21 cellular contexts compared by ENCODE assay signal in the genomic region with DNA sequence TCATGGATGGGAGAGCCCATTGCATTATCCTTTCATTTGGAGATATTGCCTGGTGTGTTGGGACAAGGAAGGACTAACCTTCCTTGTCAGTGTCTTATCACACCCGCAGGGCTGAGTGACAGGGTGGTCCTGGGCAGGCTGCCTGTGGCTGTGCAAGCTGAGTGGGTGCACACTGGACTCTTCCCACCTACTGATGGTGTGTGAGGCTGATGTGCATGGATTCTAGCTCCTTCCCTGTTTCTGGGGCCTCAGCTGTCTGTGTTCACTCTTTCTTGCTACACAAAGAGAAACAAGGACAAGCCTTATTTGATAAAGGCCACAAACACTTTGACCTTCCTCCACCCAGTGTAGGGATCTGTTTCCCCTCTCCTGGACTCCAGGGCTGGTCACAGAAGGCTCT. TPM values are rescaled to one million over a fixed set of nuclear protein-coding genes. Genes with fewer than 3 reads are reported as not detected.
DNase-seq lines count a peak whose midpoint lies in the region; ATAC-seq, FAIRE-seq and TF ChIP-seq lines count a peak whose summit lies in the region.
"Had no signal": no experiment of that assay in that cellular context is flagged by ENCODE, and none has a peak within 500 bp of the region (broad histone marks: within the 10 kb centered on the region; RNA-seq: fewer than 3 reads in every experiment).

No MANE protein-coding gene starts in this region.

- peak overlapping the region in 1 of 2 experiments; percentile 17; a peak in 1 of 4 replicates for H3K9ac ChIP-seq in K562 (ENCODE audit: insufficient read depth in 1 of 2, low read depth in 2 of 2, low read length in 2 of 2)

- H3K27ac Mint-ChIP-seq in T-cell: no peak overlapping the region
- H3K27ac Mint-ChIP-seq: CD4-positive, alpha-beta memory T cell; HFFc6 had no signal

- H3K36me3 Mint-ChIP-seq in T-cell: peaks cover 7% of the 10 kb centered on the region

- TF ChIP-seq EP300 in K562 (IDR thresholded peaks at IDR 0.05; ENCODE audit: low read length): no peak

- no peak overlapping the region for H3K4me3 Mint-ChIP-seq in T-cell
- H3K4me3 Mint-ChIP-seq: CD4-positive, alpha-beta memory T cell; HFFc6 had no signal

- H3K27me3 Mint-ChIP-seq in T-cell: peaks cover 3 to 25% of the 10 kb centered on the region in 2 donors

- H3K79me2 ChIP-seq in K562 (ENCODE audit: control insufficient read depth, insufficient read depth, low read length) (no peaks in the 10 kb centered on the region), osteoblast (ENCODE audit: insufficient read depth, low read length) (no peaks in the 10 kb centered on the region)

- H3K9me3 ChIP-seq in right cardiac atrium (ENCODE audit: control insufficient read depth, low read length) (no peaks in the 10 kb centered on the region), heart left ventricle (peaks cover 0 to 12% (median 0%) of the 10 kb centered on the region in 12 donors), K562 (replicated peaks; ENCODE audit: control insufficient read depth, insufficient read depth, low read depth, low read length) (no peaks in the 10 kb centered on the region), osteoblast (ENCODE audit: low read depth, low read length) (no peaks in the 10 kb centered on the region)
- H3K9me3 ChIP-seq: HAP-1 had no signal

- H3K27me3 ChIP-seq in right cardiac atrium (ENCODE audit: control insufficient read depth, insufficient read depth): no peaks in the 10 kb centered on the region
- H3K27me3 ChIP-seq in heart left ventricle: peaks cover 0 to 32% (median 0%) of the 10 kb centered on the region in 9 donors
- 0 out of 5 replicates have a peak, but pooled peaks cover 0 to 2% of the 10 kb centered on the region in 2 experiments for H3K27me3 ChIP-seq in K562 (ENCODE audit: control insufficient read depth in 2 of 2, insufficient read depth in 2 of 2, low read length in 2 of 2)
- H3K27me3 ChIP-seq in osteoblast (ENCODE audit: insufficient read depth, low read length): peaks cover 10% of the 10 kb centered on the region

- DNase-seq in right cardiac atrium (peak in 2 of 3 donors; percentile 5 to 31), heart left ventricle (no peak), K562 (ENCODE audit: extremely low read depth in 1 of 4, low spot score in 3 of 4) (no peak), osteoblast (ENCODE audit: insufficient read length, low spot score, missing footprints) (peak; percentile 3), SHP77 treated with DMSO at 0.1 percent for 48 hours (lab: John Stamatoyannopoulos, UW) (no peak), T-cell (no peak)
- DNase-seq: C1 segment of cervical spinal cord; Calu3; CD4-positive, alpha-beta memory T cell; COR-L47; DMS53; DMS79 treated with DMSO at 0.1 percent for 48 hours; GF-D8; GOT3; HFFc6 had no signal

- no peak overlapping the region for H3K27ac ChIP-seq in right cardiac atrium (ENCODE audit: low read length)
- H3K27ac ChIP-seq in heart left ventricle: no peak overlapping the region
- H3K27ac ChIP-seq in K562 (ENCODE audit: extremely low read depth, low read depth, low read length): no peak overlapping the region
- no peak overlapping the region for H3K27ac ChIP-seq in osteoblast (ENCODE audit: low read depth, low read length)

- TF ChIP-seq POLR2A in heart left ventricle (IDR thresholded peaks at IDR 0.05) (no peak), K562 (conservative IDR thresholded peaks at IDR 0.05) (no peak)

- POLR2A ChIA-PET in K562 (lab: Yijun Ruan, JAX) (interaction anchor here (0.9 to 16.8 kb wide), 7 partner anchors 8 to 26 kb away, joined by 3 to 205 read pairs (median 7); a partner anchor contains a TSS), T-cell (lab: Charles Lee) (interaction anchor here in 1 of 2 donors (0.6 kb wide), 1 partner anchor 9 kb away, joined by 3 read pairs; no protein-coding TSS in a partner anchor)

- H3K4me1 ChIP-seq in right cardiac atrium (ENCODE audit: control insufficient read depth, insufficient read depth, low read length) (no peaks in the 10 kb centered on the region), heart left ventricle (peaks cover 0 to 5% (median 0%) of the 10 kb centered on the region in 12 donors), K562 (replicated peaks in 1 of 2; ENCODE audit: control insufficient read depth in 2 of 2, insufficient read depth in 2 of 2, low read length in 2 of 2) (peaks cover 9 to 43% of the 10 kb centered on the region in 2 experiments), osteoblast (ENCODE audit: insufficient read depth, low read length) (peaks cover 10% of the 10 kb centered on the region)

- H3K36me3 ChIP-seq in heart left ventricle (no peaks in the 10 kb centered on the region), K562 (ENCODE audit: control insufficient read depth, insufficient read depth, low read length) (no peaks in the 10 kb centered on the region), osteoblast (ENCODE audit: insufficient read depth, low read length) (no peaks in the 10 kb centered on the region)
- H3K36me3 ChIP-seq: HAP-1 had no signal

- intact Hi-C loops in right cardiac atrium (cut with DNase I): no loop called here
- intact Hi-C loops in heart left ventricle (cut with DNase I): no loop called here
- intact Hi-C loops in K562 (cut with micrococcal nuclease): no loop called here

- H3K9me3 Mint-ChIP-seq in T-cell: no peaks in the 10 kb centered on the region
- H3K9me3 Mint-ChIP-seq: HFFc6 had no signal

- H4K20me1 ChIP-seq in K562 (replicated peaks; ENCODE audit: control insufficient read depth, insufficient read depth, low read length) (0 out of 2 replicates have a peak, but pooled peaks cover 4% of the 10 kb centered on the region), osteoblast (ENCODE audit: insufficient read depth, low read length) (no peaks in the 10 kb centered on the region)

- TF ChIP-seq CTCF in heart left ventricle (IDR thresholded peaks at IDR 0.05) (no peak), K562 (IDR thresholded peaks at IDR 0.05 in 2 of 3, conservative IDR thresholded peaks at IDR 0.05 in 1 of 3; ENCODE audit: insufficient read depth in 2 of 3, low read depth in 1 of 3, low read length in 3 of 3) (no peak), osteoblast (IDR thresholded peaks at IDR 0.05; ENCODE audit: extremely low read depth, low read depth, low read length) (no peak)

- H3K9me1 ChIP-seq in K562 (ENCODE audit: control insufficient read depth, insufficient read depth, low read length): no peaks in the 10 kb centered on the region

- CTCF ChIA-PET in K562 (lab: Yijun Ruan, JAX; ENCODE audit: low intra/inter-chr PET ratio): no interaction called here
- CTCF ChIA-PET in T-cell (lab: Charles Lee): no interaction called here

- H3K4me2 ChIP-seq in K562 (ENCODE audit: insufficient read depth, low read length): no peak overlapping the region
- no peak overlapping the region for H3K4me2 ChIP-seq in osteoblast (ENCODE audit: insufficient read depth, low read length)

- no peak for TF ChIP-seq RAD21 in K562 (CRISPR knock-in tag; conservative IDR thresholded peaks at IDR 0.05 in 1 of 2, IDR thresholded peaks at IDR 0.05 in 1 of 2)

- 69% methylated on average over 1 of the region's 1 CpG for whole genome bisulfite sequencing in right cardiac atrium
- 60 to 75% (median 69%) methylated on average over 1 of the region's 1 CpG for WGBS in heart left ventricle, 4 donors
- 8% methylated on average over 1 of the region's 1 CpG for WGBS in K562 (ENCODE audit: insufficient coverage, low coverage, missing lambda C conversion rate)

- in situ Hi-C loops in K562 (cut with MboI): no loop called here

- H3K4me3 ChIP-seq in right cardiac atrium (ENCODE audit: low read length): no peak overlapping the region
- no peak overlapping the region for H3K4me3 ChIP-seq in heart left ventricle
- no peak overlapping the region for H3K4me3 ChIP-seq in K562
- no peak overlapping the region for H3K4me3 ChIP-seq in osteoblast (ENCODE audit: insufficient read depth, low read length)
- H3K4me3 ChIP-seq: HAP-1 had no signal

- H2AFZ ChIP-seq in K562 (ENCODE audit: low read depth, low read length) (no peak overlapping the region), osteoblast (ENCODE audit: low read length) (no peak overlapping the region)

- BruUV-seq in K562 (replicated peaks; lab: Mats Ljungman, UMichigan): no TSS peak

- H3K4me1 Mint-ChIP-seq in T-cell: peaks cover 6 to 11% (median 6%) of the 10 kb centered on the region in 3 donors

- ATAC-seq in right cardiac atrium (no peak), heart left ventricle (no peak), K562 (no peak), HG02884 (IDR thresholded peaks at IDR 0.05; ENCODE audit: unreplicated experiment) (no peak), T-cell (replicated peaks in 1 of 4) (no peak)

- FAIRE-seq in K562 (lab: Jason Lieb, UNC): no peak
- FAIRE-seq: GM12891, GM18507, H54 had no signal

RNA-seq across cellular contexts. Expression of a gene that starts 22.0 kb away (rescaled TPM):
- total RNA-seq in right cardiac atrium (1 to 10 TPM in 1 of 4 donors, under 1 TPM in 3; 0.19 to 1.4 (median 0.78) TPM), heart left ventricle (1 to 10 TPM in 4 of 9 donors, under 1 TPM in 4, not detected in 1; 0.28 to 3.1 (median 1.2) TPM), K562 (2014; rRNA removed) (8.9 and 14.0 TPM in 2 replicates), K562 (2014; rRNA removed; fragmentation: Illumina TruSeq; extraction: Trizol) (2.1 and 2.6 TPM in 2 replicates), K562 (2015; rRNA removed; fragmentation: Illumina TruSeq; extraction: Trizol) (3.5 and 3.9 TPM in 2 replicates), K562 (2021) (34.2 and 35.0 TPM in 2 replicates), osteoblast (under 0.01 TPM in 1 of 2 replicates, not detected in the other), T-cell (under 1 TPM in 1 of 5 donors, not detected in 4; 0.20 TPM)
- polyA plus RNA-seq in right cardiac atrium (0.88 TPM), heart left ventricle (under 1 TPM; 0.11 to 0.95 TPM), K562 (2011; rRNA removed) (2.5 and 9.5 TPM in 2 replicates), K562 (2014; fragmentation: Illumina TruSeq; extraction: Trizol) (8.0 and 12.8 TPM in 2 replicates), K562 (2014; fragmentation: Nextera tagmentation; extraction: Ambion mirVana) (under 1 TPM; 0.07 to 0.11 TPM), K562 (2014; rRNA removed) (14.7 and 17.1 TPM in 2 replicates)
- 31.9 and 90.7 TPM in 2 replicates for total RNA-seq in K562 (2011; cell fraction: chromatin; rRNA removed; ENCODE audit: low replicate concordance)
- total RNA-seq in K562 (2011; cell fraction: nucleolus; rRNA removed): 41.9 and 52.4 TPM in 2 replicates
- total RNA-seq in K562 (2011; cell fraction: nucleoplasm; rRNA removed): 40.6 and 47.0 TPM in 2 replicates
- polyA plus RNA-seq in K562 (2011; cell fraction: cytosol; rRNA removed): 5.8 and 7.7 TPM in 2 replicates
- 55.1 and 87.1 TPM in 2 replicates for polyA plus RNA-seq in K562 (2011; cell fraction: nucleus; rRNA removed)
- polyA plus RNA-seq in K562 (2012): 12.4 and 14.0 TPM in 2 replicates
- polyA minus RNA-seq in K562 (2011; rRNA and poly(A)+ RNA removed): 2.2 and 5.5 TPM in 2 replicates
- 5.4 and 22.9 TPM in 2 replicates for polyA minus RNA-seq in K562 (2011; cell fraction: cytosol; rRNA and poly(A)+ RNA removed)
- polyA minus RNA-seq in K562 (2011; cell fraction: nucleus; rRNA and poly(A)+ RNA removed): 20.1 and 45.7 TPM in 2 replicates
- total RNA-seq: Calu3; CD4-positive, alpha-beta memory T cell had no signal
- polyA plus RNA-seq: BJ; CD4-positive, alpha-beta memory T cell had no signal

RNA-seq across cellular contexts. Expression of a gene that starts 59.2 kb away (rescaled TPM):
- total RNA-seq in right cardiac atrium: 1 to 10 TPM in 1 of 4 donors, not detected in 3; 9.0 TPM
- polyA plus RNA-seq in right cardiac atrium: 29.5 TPM
- 10 to 100 TPM in 3 of 9 donors, 1 to 10 TPM in 3, not detected in 3; 1.4 to 52.2 (median 10.7) TPM for total RNA-seq in heart left ventricle
- polyA plus RNA-seq in heart left ventricle: 10 to 100 TPM in 1 of 2 donors, 1 to 10 TPM in 1; 6.5 to 30.4 TPM
- 12.5 and 89.3 TPM in 2 replicates for total RNA-seq in K562 (2011; cell fraction: chromatin; rRNA removed; ENCODE audit: low replicate concordance)
- total RNA-seq in K562 (2011; cell fraction: nucleolus; rRNA removed): 145 and 149 TPM in 2 replicates
- 44.7 and 52.3 TPM in 2 replicates for total RNA-seq in K562 (2011; cell fraction: nucleoplasm; rRNA removed)
- 85.2 and 90.0 TPM in 2 replicates for total RNA-seq in K562 (2014; rRNA removed)
- total RNA-seq in K562 (2014; rRNA removed; fragmentation: Illumina TruSeq; extraction: Trizol): 2.1 and 2.8 TPM in 2 replicates
- total RNA-seq in K562 (2015; rRNA removed; fragmentation: Illumina TruSeq; extraction: Trizol): 1.6 and 5.2 TPM in 2 replicates
- total RNA-seq in K562 (2021): 139 and 162 TPM in 2 replicates
- 9.2 and 33.6 TPM in 2 replicates for polyA plus RNA-seq in K562 (2011; rRNA removed)
- polyA plus RNA-seq in K562 (2011; cell fraction: cytosol; rRNA removed): 60.0 and 286 TPM in 2 replicates
- polyA plus RNA-seq in K562 (2011; cell fraction: nucleus; rRNA removed): 103 and 165 TPM in 2 replicates
- 49.9 and 97.0 TPM in 2 replicates for polyA plus RNA-seq in K562 (2012)
- 1.6 and 15.2 TPM in 2 replicates for polyA plus RNA-seq in K562 (2014; fragmentation: Illumina TruSeq; extraction: Trizol)
- polyA plus RNA-seq in K562 (2014; fragmentation: Nextera tagmentation; extraction: Ambion mirVana): 1 to 10 TPM in 1 of 2 experiments, under 1 TPM in 1; 0.69 to 1.1 TPM
- 110 and 150 TPM in 2 replicates for polyA plus RNA-seq in K562 (2014; rRNA removed)
- polyA minus RNA-seq in K562 (2011; rRNA and poly(A)+ RNA removed): 2.4 and 2.8 TPM in 2 replicates
- 43.2 and 113 TPM in 2 replicates for polyA minus RNA-seq in K562 (2011; cell fraction: cytosol; rRNA and poly(A)+ RNA removed)
- polyA minus RNA-seq in K562 (2011; cell fraction: nucleus; rRNA and poly(A)+ RNA removed): 19.4 and 37.3 TPM in 2 replicates
- total RNA-seq in osteoblast: 0.88 and 1.8 TPM in 2 replicates
- 1 to 10 TPM in 1 of 5 donors, under 1 TPM in 4; 0.19 to 2.1 (median 0.36) TPM for total RNA-seq in T-cell
- total RNA-seq: Calu3; CD4-positive, alpha-beta memory T cell had no signal
- polyA plus RNA-seq: CD4-positive, alpha-beta memory T cell had no signal

Comparison
In these comparisons a context has a peak if more than half of its experiments do, and no peak if none do; other contexts are left out.
1. DNase-seq: peak in right cardiac atrium (2 of 3) and osteoblast (single experiment); none in heart left ventricle (0 of 5), K562 (0 of 4), SHP77 treated with DMSO at 0.1 percent for 48 hours (single experiment) and T-cell (0 of 34).